ENCODE assay signal across 16 cellular contexts in genomic region chr17:73261617-73261951, GRCh38. TPM values are rescaled to one million over a fixed set of nuclear protein-coding genes. Genes with fewer than 3 reads are reported as not detected.
A peak's percentile ranks its signal among the peaks of the same experiment; 100 is the strongest.
DNase-seq lines count a peak whose midpoint lies in the region; ATAC-seq and TF ChIP-seq lines count a peak whose summit lies in the region.
"Had no signal": no experiment of that assay in that cellular context is flagged by ENCODE, and none has a peak within 500 bp of the region (broad histone marks: within the 10 kb centered on the region; RNA-seq: fewer than 3 reads in every experiment).

TSS of gene CPSF4L (minus strand) at chr17:73261880. CDS start at chr17:73261818, 62 bp downstream.

- CTCF ChIA-PET in IMR-90 (lab: Yijun Ruan, JAX): interaction anchor here (0.9 kb wide), 1 partner anchor 108 kb away, joined by 3 read pairs; no protein-coding TSS in a partner anchor

- H3K18ac ChIP-seq in IMR-90 (ENCODE audit: low read depth, low read length): no peak within 1 kb of the TSS
- peak within 1 kb of the TSS; percentile 52 for H3K18ac ChIP-seq in mesendoderm (ENCODE audit: low read length)

- DNase-seq in IMR-90: no peak
- DNase-seq in mesendoderm: no peak
- no peak for DNase-seq in substantia nigra (lab: John Stamatoyannopoulos, UW)
- no peak for DNase-seq in retina
- DNase-seq in AG08396 (ENCODE audit: low spot score): no peak
- DNase-seq in activated T-cell treated with anti-CD3 and anti-CD28 coated beads, Interleukin-2, amount 50 U/mL, for 1 hour: no peak
- DNase-seq: activated naive CD8-positive, alpha-beta T cell treated with anti-CD3 and anti-CD28 coated beads for 36 hours; DMS 273 treated with DMSO at 0.1 percent for 48 hours; natural killer cell; NCI-H510A; stimulated activated naive CD4-positive, alpha-beta T cell had no signal

- H2BK5ac ChIP-seq in IMR-90 (ENCODE audit: low read depth, low read length, poor library complexity, severe bottlenecking): no peak within 1 kb of the TSS
- peak within 1 kb of the TSS; percentile 13 for H2BK5ac ChIP-seq in mesendoderm (ENCODE audit: low read length)

- H3K23ac ChIP-seq in IMR-90 (ENCODE audit: low read depth, low read length) (no peak within 1 kb of the TSS), mesendoderm (ENCODE audit: low read length) (no peak within 1 kb of the TSS)

- H3K27me3 ChIP-seq in IMR-90 (ENCODE audit: control insufficient read depth, insufficient read depth, low read length) (no peaks in the 10 kb centered on the region), mesendoderm (ENCODE audit: insufficient read depth, low read length, poor library complexity) (no peaks in the 10 kb centered on the region)

- H2BK15ac ChIP-seq in IMR-90 (ENCODE audit: low read depth, low read length) (no peak within 1 kb of the TSS), mesendoderm (replicated peaks; ENCODE audit: low read depth) (no peak within 1 kb of the TSS)

- ATAC-seq in IMR-90 (ENCODE audit: low read depth) (no peak), HG03565 (IDR thresholded peaks at IDR 0.05; ENCODE audit: unreplicated experiment) (no peak)

- H3K9me1 ChIP-seq in IMR-90 (ENCODE audit: insufficient read depth, low read length): peaks cover 3% of the 10 kb centered on the region; the same call in 1 of the 2 replicates

- H3K56ac ChIP-seq in IMR-90 (ENCODE audit: extremely low read depth, insufficient read depth, low read length) (no peak within 1 kb of the TSS), mesendoderm (ENCODE audit: low read length) (peak within 1 kb of the TSS; percentile 84)

- H2BK120ac ChIP-seq in IMR-90 (ENCODE audit: low read depth, low read length) (no peak within 1 kb of the TSS), mesendoderm (ENCODE audit: low read depth, low read length) (no peak within 1 kb of the TSS)

- 100% methylated on average over 1 of the region's 9 CpGs; no CpG with 5 or more reads in 1 of the 2 experiments for WGBS in IMR-90 (ENCODE audit: extremely low coverage in 2 of 2, insufficient read length in 1 of 2), 2 experiments
- WGBS in mesendoderm (ENCODE audit: extremely low coverage, insufficient coverage, low lambda C conversion rate): no CpG with 5 or more reads among the region's 9 CpGs

- TF ChIP-seq CTCF in IMR-90 (conservative IDR thresholded peaks at IDR 0.05; ENCODE audit: low read depth, low read length): no peak

- H3K9me3 ChIP-seq in IMR-90 (ENCODE audit: control insufficient read depth, insufficient read depth, low read length): no peaks in the 10 kb centered on the region

- no peak within 1 kb of the TSS for H3K14ac ChIP-seq in IMR-90 (replicated peaks; ENCODE audit: low read depth, low read length)

- H3K9ac ChIP-seq in IMR-90 (ENCODE audit: low read depth, low read length): no peak within 1 kb of the TSS
- peak within 1 kb of the TSS; percentile 28 for H3K9ac ChIP-seq in mesendoderm (ENCODE audit: low read length)
- H3K9ac ChIP-seq: KMS-11 had no signal

- H2AFZ ChIP-seq in IMR-90 (replicated peaks; ENCODE audit: low read length, poor library complexity): peak within 1 kb of the TSS; percentile 68

- H3K36me3 ChIP-seq in IMR-90 (ENCODE audit: control insufficient read depth, insufficient read depth, low read length): no peaks in the 10 kb centered on the region
- no peaks in the 10 kb centered on the region for H3K36me3 ChIP-seq in mesendoderm (ENCODE audit: control insufficient read depth, insufficient read depth, low read length)

- in situ Hi-C loops in IMR-90 (cut with MboI; ENCODE audit: low sequenced_read_pairs): loop anchor here (25.0 kb wide), 2 partner anchors 276 to 926 kb away; no protein-coding TSS in a partner anchor

- H4K91ac ChIP-seq in IMR-90 (ENCODE audit: insufficient read depth, low read depth, low read length): no peak within 1 kb of the TSS

- no peaks in the 10 kb centered on the region for H4K20me1 ChIP-seq in IMR-90 (ENCODE audit: insufficient read depth, low read length)

- H3K79me2 ChIP-seq in mesendoderm (ENCODE audit: control insufficient read depth, insufficient read depth, low read length): no peaks in the 10 kb centered on the region

- no TSS peak for BruUV-seq in IMR-90 (replicated peaks; lab: Mats Ljungman, UMichigan)

- H2AK9ac ChIP-seq in IMR-90 (replicated peaks; ENCODE audit: low read depth, low read length, poor library complexity): no peak within 1 kb of the TSS

- H3K4ac ChIP-seq in IMR-90 (ENCODE audit: low read depth, low read length) (no peak within 1 kb of the TSS; the same call in 1 of the 2 replicates), mesendoderm (ENCODE audit: low read depth, low read length) (peak within 1 kb of the TSS; percentile 44)

- H3K4me3 ChIP-seq in IMR-90 (ENCODE audit: insufficient read depth, low read depth, low read length) (no peak within 1 kb of the TSS), mesendoderm (ENCODE audit: low read length) (no peak within 1 kb of the TSS)

- no peak within 1 kb of the TSS for H2AK5ac ChIP-seq in IMR-90 (ENCODE audit: low read depth, low read length)
- no peak within 1 kb of the TSS for H2AK5ac ChIP-seq in mesendoderm (ENCODE audit: low read length)

- dilution Hi-C loops in IMR-90 (cut with HindIII; ENCODE audit: low sequenced_read_pairs, unreplicated experiment): no loop called here

- POLR2A ChIA-PET in IMR-90 (lab: Charles Lee; ENCODE audit: unreplicated experiment): no interaction called here

- no peak within 1 kb of the TSS for H3K27ac ChIP-seq in IMR-90 (ENCODE audit: insufficient read depth, low read length)
- peak within 1 kb of the TSS; percentile 69 for H3K27ac ChIP-seq in cingulate gyrus (ENCODE audit: low read depth, low read length)
- H3K27ac ChIP-seq in mesendoderm (ENCODE audit: low read depth, low read length): no peak within 1 kb of the TSS
- H3K27ac ChIP-seq in substantia nigra (ENCODE audit: low read depth, low read length, poor library complexity, severe bottlenecking): peak within 1 kb of the TSS; percentile 61
- H3K27ac ChIP-seq: KMS-11, RWPE1 had no signal

- H3K4me2 ChIP-seq in IMR-90 (ENCODE audit: low read depth, low read length): no peak within 1 kb of the TSS
- H3K4me2 ChIP-seq in mesendoderm (ENCODE audit: low read length): no peak within 1 kb of the TSS
- H3K4me2 ChIP-seq: KMS-11 had no signal

- H2BK20ac ChIP-seq in IMR-90 (ENCODE audit: low read depth, low read length): no peak within 1 kb of the TSS

- H3K4me1 ChIP-seq in IMR-90 (ENCODE audit: control insufficient read depth, insufficient read depth, low read length): no peaks in the 10 kb centered on the region
- H3K4me1 ChIP-seq in mesendoderm (ENCODE audit: control insufficient read depth, low read depth, low read length): peaks cover 8% of the 10 kb centered on the region

- no peak for TF ChIP-seq POLR2A in IMR-90 (IDR thresholded peaks at IDR 0.05; ENCODE audit: low read depth, low read length)

- H3K79me1 ChIP-seq in IMR-90 (ENCODE audit: low read depth in 1 of 2, low read length in 2 of 2): no peaks in the 10 kb centered on the region
- H3K79me1 ChIP-seq in mesendoderm (ENCODE audit: low read length): no peaks in the 10 kb centered on the region

- H4K8ac ChIP-seq in IMR-90 (ENCODE audit: low read depth in 2 of 2, low read length in 2 of 2): 0 out of 4 replicates have a peak within 1 kb of the TSS, but pooled peaks of 1 of the 2 experiments have one; percentile 19
- H4K8ac ChIP-seq in mesendoderm (ENCODE audit: low read depth, low read length): no peak within 1 kb of the TSS

- intact Hi-C loops in IMR-90 (cut with micrococcal nuclease): no loop called here

- no peak for TF ChIP-seq RAD21 in IMR-90 (IDR thresholded peaks at IDR 0.05; ENCODE audit: low read length)

- H4K5ac ChIP-seq in IMR-90 (ENCODE audit: low read depth, low read length) (no peak within 1 kb of the TSS; the same call in 1 of the 2 replicates), mesendoderm (ENCODE audit: low read length) (no peak within 1 kb of the TSS)

TF ChIP-seq in IMR-90, 13 proteins besides CTCF, POLR2A, EP300 and RAD21:
- TF ChIP-seq RCOR1 (IDR thresholded peaks at IDR 0.05; ENCODE audit: insufficient replicate concordance, low read length): no peak
- no peak for TF ChIP-seq ELK1 (IDR thresholded peaks at IDR 0.05; ENCODE audit: borderline replicate concordance, low read depth, low read length)
- TF ChIP-seq MAFK (IDR thresholded peaks at IDR 0.05; ENCODE audit: low read depth, low read length): no peak
- no peak for TF ChIP-seq USF2 (IDR thresholded peaks at IDR 0.05; ENCODE audit: low read depth, low read length)
- TF ChIP-seq NFE2L2 (IDR thresholded peaks at IDR 0.05; ENCODE audit: low read depth, low read length): no peak
- TF ChIP-seq CHD1 (IDR thresholded peaks at IDR 0.05; ENCODE audit: low read depth, low read length): no peak
- TF ChIP-seq MAZ (IDR thresholded peaks at IDR 0.05; ENCODE audit: borderline replicate concordance, low read depth, low read length): no peak
- TF ChIP-seq MXI1 (IDR thresholded peaks at IDR 0.05; ENCODE audit: borderline replicate concordance, low read depth, low read length): no peak
- no peak for TF ChIP-seq CEBPB (IDR thresholded peaks at IDR 0.05; ENCODE audit: low read depth, low read length)
- no peak for TF ChIP-seq RFX5 (IDR thresholded peaks at IDR 0.05; ENCODE audit: low read depth, low read length)
- no peak for TF ChIP-seq BHLHE40 (IDR thresholded peaks at IDR 0.05; ENCODE audit: low read depth, low read length)
- TF ChIP-seq SMC3 (IDR thresholded peaks at IDR 0.05; ENCODE audit: low read depth, low read length): no peak
- TF ChIP-seq FOS (IDR thresholded peaks at IDR 0.05; ENCODE audit: low read depth, low read length): no peak

RNA-seq across cellular contexts. Expression of gene CPSF4L, which starts in this region (rescaled TPM):
- not detected in 2 replicates for total RNA-seq in IMR-90 (2012; rRNA removed)
- polyA plus RNA-seq in IMR-90 (2012; rRNA removed): not detected in 2 replicates
- not detected in 2 replicates for polyA plus RNA-seq in IMR-90 (2012; cell fraction: cytosol; rRNA removed)
- not detected in 2 replicates for polyA plus RNA-seq in IMR-90 (2012; cell fraction: nucleus; rRNA removed; ENCODE audit: low replicate concordance)
- polyA plus RNA-seq in mesendoderm (2013, experiment 1 of 2): 0.06 TPM
- not detected for polyA plus RNA-seq in mesendoderm (2013, experiment 2 of 2)
- total RNA-seq: activated naive CD8-positive, alpha-beta T cell treated with anti-CD3 and anti-CD28 coated beads for 36 hours; H4; natural killer cell had no signal

Comparison
In these comparisons a context has a peak if more than half of its experiments do, and no peak if none do; other contexts are left out.
1. H3K27ac ChIP-seq: peak in cingulate gyrus (single experiment) and substantia nigra (single experiment); none in IMR-90 (single experiment) and mesendoderm (single experiment).